10 cellular contexts compared by ENCODE assay signal in the genomic region with DNA sequence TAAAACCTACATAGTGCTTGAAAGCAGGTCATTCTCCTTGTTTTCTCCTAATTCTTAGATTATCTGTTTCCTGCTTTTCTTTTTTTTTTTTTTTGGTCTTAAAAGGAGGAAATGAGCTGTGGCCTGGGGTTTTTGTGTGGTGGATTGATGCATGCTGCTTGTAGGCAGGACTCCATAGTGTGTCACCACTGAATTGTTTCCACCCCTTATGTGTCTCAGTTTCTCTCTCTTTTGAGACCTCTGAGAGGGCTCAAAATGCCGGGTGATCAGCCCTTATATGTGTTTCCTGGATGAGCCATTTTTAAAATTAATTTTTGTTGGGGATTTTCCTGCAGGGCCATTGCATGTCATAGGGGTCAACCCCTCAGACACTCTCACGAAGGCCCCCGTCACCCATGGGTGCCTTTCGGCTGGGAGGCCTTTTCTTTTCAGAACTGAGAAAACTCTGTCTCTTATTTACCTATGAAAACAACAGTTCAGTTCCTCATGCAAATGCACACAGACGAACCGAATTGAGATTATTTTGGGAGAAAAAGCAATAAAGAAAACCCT. TPM values are rescaled to one million over a fixed set of nuclear protein-coding genes. Genes with fewer than 3 reads are reported as not detected.
DNase-seq lines count a peak whose midpoint lies in the region; ATAC-seq and TF ChIP-seq lines count a peak whose summit lies in the region.
"Had no signal": no experiment of that assay in that cellular context is flagged by ENCODE, and none has a peak within 500 bp of the region (broad histone marks: within the 10 kb centered on the region; RNA-seq: fewer than 3 reads in every experiment).

No MANE protein-coding gene starts in this region.

- intact Hi-C loops in CD8-positive, alpha-beta T cell (cut with DNase I, micrococcal nuclease) = no loop called here

- H3K36me3 Mint-ChIP-seq in CD8-positive, alpha-beta T cell = no peaks in the 10 kb centered on the region
- H3K36me3 Mint-ChIP-seq in T-helper 17 cell (ENCODE audit: low read depth) = no peaks in the 10 kb centered on the region
- H3K36me3 Mint-ChIP-seq: brain had no signal

- TF ChIP-seq CTCF in CD8-positive, alpha-beta T cell (IDR thresholded peaks at IDR 0.05) = no peak

- no peaks in the 10 kb centered on the region for H3K27me3 Mint-ChIP-seq in CD8-positive, alpha-beta T cell (ENCODE audit: low read depth)
- no peaks in the 10 kb centered on the region for H3K27me3 Mint-ChIP-seq in T-helper 17 cell

- no peaks in the 10 kb centered on the region for H3K36me3 ChIP-seq in CD8-positive, alpha-beta T cell (ENCODE audit: insufficient read depth, low read length)

- peak; percentile 51 for ATAC-seq in CD8-positive, alpha-beta T cell
- ATAC-seq in GM19351 (IDR thresholded peaks at IDR 0.05; ENCODE audit: unreplicated experiment) = peak; percentile 97
- peak; percentile 99 for ATAC-seq in HG03095 (IDR thresholded peaks at IDR 0.05; ENCODE audit: unreplicated experiment)
- peak; percentile 87 for ATAC-seq in T-helper 17 cell
- ATAC-seq: left colon had no signal

- H3K4me1 Mint-ChIP-seq in CD8-positive, alpha-beta T cell (ENCODE audit: low read depth) = peaks cover 3% of the 10 kb centered on the region
- peaks cover 6% of the 10 kb centered on the region for H3K4me1 Mint-ChIP-seq in T-helper 17 cell
- H3K4me1 Mint-ChIP-seq: brain had no signal

- no peaks in the 10 kb centered on the region for H3K9me3 ChIP-seq in CD8-positive, alpha-beta T cell (ENCODE audit: low read length)
- H3K9me3 ChIP-seq in T-helper 17 cell (ENCODE audit: control insufficient read depth, low read length, poor library complexity, severe bottlenecking) = no peaks in the 10 kb centered on the region

- no peak overlapping the region for H3K4me3 Mint-ChIP-seq in CD8-positive, alpha-beta T cell
- peak overlapping the region; percentile 41 for H3K4me3 Mint-ChIP-seq in T-helper 17 cell
- H3K4me3 Mint-ChIP-seq: brain had no signal

- POLR2A ChIA-PET in CD8-positive, alpha-beta T cell (lab: Charles Lee) = no interaction called here

- no peak overlapping the region for H3K27ac ChIP-seq in CD8-positive, alpha-beta T cell (ENCODE audit: low read depth, low read length)

- H3K4me3 ChIP-seq in CD8-positive, alpha-beta T cell (ENCODE audit: low read depth, low read length) = no peak overlapping the region

- DNase-seq in CD8-positive, alpha-beta T cell = no peak
- DNase-seq in T-helper 17 cell = no peak
- no peak for DNase-seq in NK-92 (lab: John Stamatoyannopoulos, UW; ENCODE audit: unreplicated experiment)
- no peak for DNase-seq in NCI-H446 treated with DMSO at 0.1 percent for 48 hours (lab: John Stamatoyannopoulos, UW)
- DNase-seq in SHP77 treated with DMSO at 0.1 percent for 48 hours (lab: John Stamatoyannopoulos, UW) = no peak
- no peak for DNase-seq in NCI-H146 treated with DMSO at 0.1 percent for 48 hours (lab: John Stamatoyannopoulos, UW; ENCODE audit: unreplicated experiment)

- H3K27ac Mint-ChIP-seq in CD8-positive, alpha-beta T cell = no peak overlapping the region
- H3K27ac Mint-ChIP-seq in T-helper 17 cell = peak overlapping the region; percentile 47
- H3K27ac Mint-ChIP-seq: brain had no signal

- H3K9me3 Mint-ChIP-seq in CD8-positive, alpha-beta T cell = no peaks in the 10 kb centered on the region

- H3K27me3 ChIP-seq in CD8-positive, alpha-beta T cell (ENCODE audit: insufficient read depth, low read length) = no peaks in the 10 kb centered on the region

- H3K4me1 ChIP-seq in CD8-positive, alpha-beta T cell (ENCODE audit: insufficient read depth, low read length) = no peaks in the 10 kb centered on the region

- CTCF ChIA-PET in CD8-positive, alpha-beta T cell (lab: Charles Lee) = no interaction called here

RNA-seq across cellular contexts. Expression of gene LRRK2, which starts 32.0 kb away (rescaled TPM):
- total RNA-seq in CD8-positive, alpha-beta T cell = under 1 TPM; 0.27 to 0.33 TPM
- 1 to 10 TPM; 1.1 to 2.5 TPM for total RNA-seq in T-helper 17 cell
